In the genomic region with DNA sequence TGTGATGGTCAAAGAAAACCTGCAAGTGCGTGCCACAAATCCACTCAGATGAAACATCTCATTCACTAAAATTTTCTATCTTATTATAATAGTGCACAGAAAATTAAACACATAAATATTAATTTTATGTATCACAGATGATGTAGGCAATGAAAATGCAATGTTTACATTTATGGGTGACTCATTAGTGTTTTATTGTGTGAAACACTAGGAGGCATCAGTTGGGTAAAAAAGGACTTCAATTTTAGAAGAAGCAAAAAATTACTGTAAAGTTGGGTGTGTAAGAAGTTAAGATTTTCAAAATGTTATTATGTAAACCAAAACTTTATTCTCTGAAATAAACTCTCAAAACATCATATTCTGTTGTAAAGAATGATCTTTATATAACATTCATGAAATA, we compare ENCODE assay signal across 14 cellular contexts. TPM values are rescaled to one million over a fixed set of nuclear protein-coding genes. Genes with fewer than 3 reads are reported as not detected.
DNase-seq lines count a peak whose midpoint lies in the region; ATAC-seq and TF ChIP-seq lines count a peak whose summit lies in the region.
"Had no signal": no experiment of that assay in that cellular context is flagged by ENCODE, and none has a peak within 500 bp of the region (broad histone marks: within the 10 kb centered on the region; RNA-seq: fewer than 3 reads in every experiment).

No MANE protein-coding gene starts in this region.

- H3K4me1 ChIP-seq in DOHH2 (ENCODE audit: control insufficient read depth, low read length) (peaks cover 54% of the 10 kb centered on the region), osteoblast (ENCODE audit: insufficient read depth, low read length) (peaks cover 27% of the 10 kb centered on the region), aorta (ENCODE audit: control insufficient read depth in 1 of 2, insufficient read depth in 2 of 2, low read length in 2 of 2) (no peaks in the 10 kb centered on the region)

- H3F3A ChIP-seq in DOHH2 (ENCODE audit: control insufficient read depth, insufficient read depth): peaks cover 4% of the 10 kb centered on the region; the same call in 1 of the 2 replicates

- DNase-seq in osteoblast (ENCODE audit: insufficient read length, low spot score, missing footprints): no peak
- DNase-seq in aorta: no peak
- DNase-seq in activated CD4-positive, alpha-beta T cell treated with anti-CD3 and anti-CD28 coated beads, Interleukin-2, amount 50 U/mL, for 1 hour: no peak
- no peak for DNase-seq in activated T-cell treated with anti-CD3 and anti-CD28 coated beads, Interleukin-2, amount 50 U/mL, for 72 hours
- DNase-seq: activated CD4-positive, CD25-positive, alpha-beta regulatory T cell treated with anti-CD3 and anti-CD28 coated beads, Interleukin-2, amount 50 U/mL, for 72 hours; activated effector memory CD4-positive, alpha-beta T cell treated with Interleukin-2 at 50 U/mL for 16 hours; Calu3; H7; NCI-H1930; stimulated activated CD4-positive, alpha-beta T cell treated with anti-CD3 and anti-CD28 coated beads, Interleukin-2, amount 100 ng/mL, for 24 hours had no signal

- 16 to 21% methylated on average over 1 of the region's 1 CpG for WGBS in aorta, 2 donors

- H3K79me2 ChIP-seq in DOHH2 (ENCODE audit: control insufficient read depth, low read length) (peaks cover 94% of the 10 kb centered on the region), osteoblast (ENCODE audit: insufficient read depth, low read length) (peaks cover 53% of the 10 kb centered on the region)

- H3K9me3 Mint-ChIP-seq in brain: no peaks in the 10 kb centered on the region
- no peaks in the 10 kb centered on the region for H3K9me3 Mint-ChIP-seq in activated T-cell treated with anti-CD3 and anti-CD28 coated beads, Interleukin-2, amount 50 U/mL, for 72 hours

- ATAC-seq in aorta (ENCODE audit: low FRiP score) (no peak), GM19035 (IDR thresholded peaks at IDR 0.05; ENCODE audit: unreplicated experiment) (no peak)
- ATAC-seq in activated T-cell treated with anti-CD3 and anti-CD28 coated beads, Interleukin-2, amount 50 U/mL, for 72 hours (replicated peaks in 1 of 2): no peak

- H3K4me2 ChIP-seq in DOHH2 (ENCODE audit: low read length) (peak overlapping the region; percentile 83), osteoblast (ENCODE audit: insufficient read depth, low read length) (peak overlapping the region; percentile 80)

- H4K20me1 ChIP-seq in DOHH2 (ENCODE audit: control insufficient read depth, insufficient read depth, low read depth, low read length) (peaks cover 6% of the 10 kb centered on the region; the same call in 1 of the 2 replicates), osteoblast (ENCODE audit: insufficient read depth, low read length) (no peaks in the 10 kb centered on the region)

- H3K4me3 Mint-ChIP-seq in brain: peak overlapping the region in 4 of 5 experiments; percentile 42 to 80 (median 66)
- no peak overlapping the region for H3K4me3 Mint-ChIP-seq in activated T-cell treated with anti-CD3 and anti-CD28 coated beads, Interleukin-2, amount 50 U/mL, for 72 hours

- no peaks in the 10 kb centered on the region for H3K9me3 ChIP-seq in DOHH2 (ENCODE audit: control insufficient read depth, insufficient read depth, low read length)
- no peaks in the 10 kb centered on the region for H3K9me3 ChIP-seq in osteoblast (ENCODE audit: low read depth, low read length)
- no peaks in the 10 kb centered on the region for H3K9me3 ChIP-seq in aorta (ENCODE audit: control insufficient read depth, low read length)

- H3K27me3 ChIP-seq in DOHH2 (ENCODE audit: control insufficient read depth, low read length): no peaks in the 10 kb centered on the region
- no peaks in the 10 kb centered on the region for H3K27me3 ChIP-seq in osteoblast (ENCODE audit: insufficient read depth, low read length)
- no peaks in the 10 kb centered on the region for H3K27me3 ChIP-seq in aorta (ENCODE audit: control insufficient read depth in 1 of 2, insufficient read depth in 2 of 2, low read length in 1 of 2)

- intact Hi-C loops in aorta (cut with DNase I): loop anchor here in 1 of 2 donors (2.0 kb wide), 1 partner anchor 208 kb away; no protein-coding TSS in a partner anchor

- peak overlapping the region; percentile 96 for H3K4me3 ChIP-seq in DOHH2 (ENCODE audit: low read length)
- no peak overlapping the region for H3K4me3 ChIP-seq in osteoblast (ENCODE audit: insufficient read depth, low read length)
- peak overlapping the region in 1 of 2 donors; percentile 4 for H3K4me3 ChIP-seq in aorta (ENCODE audit: low read length in 2 of 2)

- H3K27ac Mint-ChIP-seq in brain: peak overlapping the region in 1 of 5 experiments; percentile 77
- H3K27ac Mint-ChIP-seq in activated T-cell treated with anti-CD3 and anti-CD28 coated beads, Interleukin-2, amount 50 U/mL, for 72 hours: no peak overlapping the region

- peaks cover 64% of the 10 kb centered on the region for H3K4me1 Mint-ChIP-seq in brain
- H3K4me1 Mint-ChIP-seq in activated T-cell treated with anti-CD3 and anti-CD28 coated beads, Interleukin-2, amount 50 U/mL, for 72 hours (ENCODE audit: low read depth): peaks cover 15% of the 10 kb centered on the region

- peaks cover 15% of the 10 kb centered on the region for H3K27me3 Mint-ChIP-seq in brain
- H3K27me3 Mint-ChIP-seq in activated T-cell treated with anti-CD3 and anti-CD28 coated beads, Interleukin-2, amount 50 U/mL, for 72 hours (ENCODE audit: low read depth): peaks cover 56% of the 10 kb centered on the region

- H3K36me3 ChIP-seq in DOHH2 (ENCODE audit: control insufficient read depth, low read length) (peaks cover 66% of the 10 kb centered on the region), osteoblast (ENCODE audit: insufficient read depth, low read length) (no peaks in the 10 kb centered on the region), aorta (ENCODE audit: control insufficient read depth in 1 of 2, insufficient read depth in 2 of 2, low read length in 1 of 2) (no peaks in the 10 kb centered on the region)

- H3K9me2 ChIP-seq in DOHH2 (replicated peaks; ENCODE audit: control insufficient read depth, low read length): no peaks in the 10 kb centered on the region

- no peak overlapping the region for H2AFZ ChIP-seq in osteoblast (ENCODE audit: low read length)

- H3K27ac ChIP-seq in DOHH2 (ENCODE audit: low read depth, low read length) (no peak overlapping the region), osteoblast (ENCODE audit: low read depth, low read length) (peak overlapping the region; percentile 68), aorta (ENCODE audit: low read depth in 1 of 2, low read length in 2 of 2) (no peak overlapping the region)

- H3K36me3 Mint-ChIP-seq in brain: no peaks in the 10 kb centered on the region
- peaks cover 0 to 6% of the 10 kb centered on the region in 2 donors for H3K36me3 Mint-ChIP-seq in activated T-cell treated with anti-CD3 and anti-CD28 coated beads, Interleukin-2, amount 50 U/mL, for 72 hours (ENCODE audit: insufficient read depth in 2 of 2)

- TF ChIP-seq CTCF in DOHH2 (IDR thresholded peaks at IDR 0.05; ENCODE audit: low read depth, low read length, poor library complexity, severe bottlenecking) (no peak), LNCAP (IDR thresholded peaks at IDR 0.05) (peak; percentile 30; the same call in 1 of the 2 replicates), brain (conservative IDR thresholded peaks at IDR 0.05) (no peak), osteoblast (IDR thresholded peaks at IDR 0.05; ENCODE audit: extremely low read depth, low read depth, low read length) (no peak)

RNA-seq across cellular contexts. Expression of a gene that starts 4.0 kb away (rescaled TPM):
- 9.8 TPM for polyA plus RNA-seq in brain (ENCODE audit: insufficient read depth, low read depth, low replicate concordance)
- total RNA-seq in osteoblast: 9.4 and 13.4 TPM in 2 replicates
- total RNA-seq in aorta: 100 to 1,000 TPM; 137 to 186 TPM
- polyA plus RNA-seq in aorta: 10 to 100 TPM; 22.0 to 23.7 TPM
- total RNA-seq in activated T-cell treated with anti-CD3 and anti-CD28 coated beads, Interleukin-2, amount 50 U/mL, for 72 hours: under 1 TPM; 0.53 to 0.83 TPM

Comparison
In these comparisons a context has a peak if more than half of its experiments do, and no peak if none do; other contexts are left out.
1. H3K4me3 Mint-ChIP-seq: peak in brain (4 of 5); none in activated T-cell treated with anti-CD3 and anti-CD28 coated beads, Interleukin-2, amount 50 U/mL, for 72 hours (0 of 2).